Comparison of ENCODE assay signal across 10 cellular contexts in the genomic region with DNA sequence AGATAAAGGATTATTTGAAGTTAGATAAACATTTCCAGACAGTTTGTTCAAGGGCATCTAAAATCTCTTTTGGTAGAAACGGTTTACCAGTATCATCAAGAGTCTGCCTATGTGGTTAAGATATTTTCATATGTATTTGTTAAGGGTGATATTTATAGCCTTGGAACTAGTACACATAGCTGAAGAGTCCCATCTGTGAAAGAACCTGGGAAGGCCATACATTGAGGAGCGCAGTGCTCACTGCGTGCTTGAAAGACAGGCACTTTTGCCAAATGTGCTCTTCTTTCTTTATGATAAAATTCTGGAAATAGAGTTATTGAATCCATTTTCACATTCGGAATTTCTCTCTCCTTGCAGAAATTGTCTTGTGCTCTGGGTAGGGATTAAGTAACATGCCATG. TPM values are rescaled to one million over a fixed set of nuclear protein-coding genes. Genes with fewer than 3 reads are reported as not detected.
DNase-seq lines count a peak whose midpoint lies in the region; ATAC-seq lines count a peak whose summit lies in the region.
"Had no signal": no experiment of that assay in that cellular context is flagged by ENCODE, and none has a peak within 500 bp of the region (broad histone marks: within the 10 kb centered on the region; RNA-seq: fewer than 3 reads in every experiment).

No MANE protein-coding gene starts in this region.

- DNase-seq in activated naive CD4-positive, alpha-beta T cell treated with anti-CD3 and anti-CD28 coated beads for 36 hours: no peak
- no peak for DNase-seq in activated naive CD4-positive, alpha-beta T cell (lab: John Stamatoyannopoulos, UW)
- no peak for DNase-seq in T-helper 17 cell
- DNase-seq in immature natural killer cell: no peak
- no peak for DNase-seq in NCI-H774 (lab: John Stamatoyannopoulos, UW)
- no peak for DNase-seq in AG08396 (ENCODE audit: low spot score)
- DNase-seq: NCI-H1436, nephron progenitor cell had no signal

- H3K27me3 ChIP-seq in thymus (ENCODE audit: control insufficient read depth, insufficient read depth): no peaks in the 10 kb centered on the region

- H3K9me3 ChIP-seq in T-helper 17 cell (ENCODE audit: control insufficient read depth, low read length, poor library complexity, severe bottlenecking) (no peaks in the 10 kb centered on the region), thymus (ENCODE audit: control insufficient read depth) (no peaks in the 10 kb centered on the region)

- peaks cover 48% of the 10 kb centered on the region for H3K4me1 Mint-ChIP-seq in activated naive CD4-positive, alpha-beta T cell treated with anti-CD3 and anti-CD28 coated beads for 36 hours (ENCODE audit: low read depth)
- H3K4me1 Mint-ChIP-seq in T-helper 17 cell: peaks cover 31% of the 10 kb centered on the region
- peaks cover 57 to 60% of the 10 kb centered on the region in 2 donors for H3K4me1 Mint-ChIP-seq in immature natural killer cell

- no peaks in the 10 kb centered on the region for H3K9me3 Mint-ChIP-seq in activated naive CD4-positive, alpha-beta T cell treated with anti-CD3 and anti-CD28 coated beads for 36 hours
- no peaks in the 10 kb centered on the region for H3K9me3 Mint-ChIP-seq in immature natural killer cell
- H3K9me3 Mint-ChIP-seq: nephron progenitor cell had no signal

- H3K36me3 ChIP-seq in thymus (ENCODE audit: control insufficient read depth, insufficient read depth): no peaks in the 10 kb centered on the region

- H3K36me3 Mint-ChIP-seq in activated naive CD4-positive, alpha-beta T cell treated with anti-CD3 and anti-CD28 coated beads for 36 hours (ENCODE audit: low read depth): peaks cover 2% of the 10 kb centered on the region
- H3K36me3 Mint-ChIP-seq in T-helper 17 cell (ENCODE audit: low read depth) (no peaks in the 10 kb centered on the region), immature natural killer cell (no peaks in the 10 kb centered on the region)

- peak overlapping the region; percentile 87 for H3K27ac ChIP-seq in thymus (ENCODE audit: low read depth)

- H3K27ac Mint-ChIP-seq in activated naive CD4-positive, alpha-beta T cell treated with anti-CD3 and anti-CD28 coated beads for 36 hours: peak overlapping the region; percentile 73
- H3K27ac Mint-ChIP-seq in T-helper 17 cell (peak overlapping the region; percentile 93), immature natural killer cell (peak overlapping the region; percentile 94 to 97 (median 96))

- ATAC-seq in T-helper 17 cell (no peak), GM21825 (IDR thresholded peaks at IDR 0.05; ENCODE audit: unreplicated experiment) (no peak)

- no peak overlapping the region for H3K4me3 ChIP-seq in thymus (ENCODE audit: low read length)

- 86% methylated on average over 4 of the region's 4 CpGs for WGBS in thymus

- intact Hi-C loops in activated naive CD4-positive, alpha-beta T cell treated with anti-CD3 and anti-CD28 coated beads for 36 hours (cut with micrococcal nuclease): loop anchor here (1.0 kb wide), 2 partner anchors 12 to 45 kb away; a partner anchor contains a TSS

- no peaks in the 10 kb centered on the region for H3K27me3 Mint-ChIP-seq in activated naive CD4-positive, alpha-beta T cell treated with anti-CD3 and anti-CD28 coated beads for 36 hours (ENCODE audit: low read depth)
- H3K27me3 Mint-ChIP-seq in T-helper 17 cell: no peaks in the 10 kb centered on the region
- peaks cover 4 to 13% (median 11%) of the 10 kb centered on the region in 3 donors for H3K27me3 Mint-ChIP-seq in immature natural killer cell (ENCODE audit: low read depth in 3 of 3)

- H3K4me3 Mint-ChIP-seq in activated naive CD4-positive, alpha-beta T cell treated with anti-CD3 and anti-CD28 coated beads for 36 hours: peak overlapping the region; percentile 69
- H3K4me3 Mint-ChIP-seq in T-helper 17 cell: peak overlapping the region; percentile 81
- peak overlapping the region; percentile 70 to 86 (median 81) for H3K4me3 Mint-ChIP-seq in immature natural killer cell
- H3K4me3 Mint-ChIP-seq: nephron progenitor cell had no signal

- H3K4me1 ChIP-seq in thymus (ENCODE audit: control insufficient read depth, insufficient read depth, low read length): peaks cover 17% of the 10 kb centered on the region

- CTCF ChIA-PET in activated naive CD4-positive, alpha-beta T cell treated with anti-CD3 and anti-CD28 coated beads for 36 hours (lab: Charles Lee): interaction anchor here (0.7 to 8.5 kb wide), 3 partner anchors 13 to 57 kb away, joined by 3 to 61 read pairs (median 3); no protein-coding TSS in a partner anchor

RNA-seq across cellular contexts. Expression of a gene that starts 7.7 kb away (rescaled TPM):
- not detected for total RNA-seq in activated naive CD4-positive, alpha-beta T cell treated with anti-CD3 and anti-CD28 coated beads for 36 hours
- total RNA-seq in T-helper 17 cell: 1 to 10 TPM in 1 of 2 donors, under 1 TPM in 1; 0.39 to 1.6 TPM
- polyA plus RNA-seq in immature natural killer cell: 1 to 10 TPM; 1.2 to 5.3 (median 5.2) TPM
- 16.2 TPM for polyA plus RNA-seq in thymus

RNA-seq across cellular contexts. Expression of a gene that starts 19.1 kb away (rescaled TPM):
- total RNA-seq in activated naive CD4-positive, alpha-beta T cell treated with anti-CD3 and anti-CD28 coated beads for 36 hours: not detected
- total RNA-seq in T-helper 17 cell: under 1 TPM; 0.10 to 0.16 TPM
- not detected for polyA plus RNA-seq in immature natural killer cell
- polyA plus RNA-seq in thymus: 1.3 TPM

RNA-seq across cellular contexts. Expression of a gene that starts 45.3 kb away (rescaled TPM):
- total RNA-seq in activated naive CD4-positive, alpha-beta T cell treated with anti-CD3 and anti-CD28 coated beads for 36 hours: 10 to 100 TPM; 82.5 to 85.1 TPM
- 10 to 100 TPM; 79.0 to 80.3 TPM for total RNA-seq in T-helper 17 cell
- polyA plus RNA-seq in immature natural killer cell (100 to 1,000 TPM; 113 to 149 (median 147) TPM), thymus (97.7 TPM)
